ENCODE assay signal across 8 cellular contexts in the genomic region with DNA sequence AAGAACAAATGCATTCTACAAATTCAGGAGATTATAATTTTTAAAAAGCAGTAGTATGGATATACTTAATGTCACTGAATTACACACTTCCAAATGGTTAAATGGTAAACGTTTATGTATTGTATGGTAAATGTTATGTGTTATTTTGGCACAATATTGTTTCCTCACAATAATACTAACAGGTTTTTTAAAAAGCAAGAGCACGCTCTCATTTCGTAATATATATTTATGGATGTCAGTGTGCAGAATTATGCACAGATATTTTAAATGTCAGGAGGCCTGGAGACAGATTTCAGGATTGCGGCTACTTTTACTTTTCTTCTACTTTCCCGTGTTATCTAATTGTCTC. TPM values are rescaled to one million over a fixed set of nuclear protein-coding genes. Genes with fewer than 3 reads are reported as not detected.
DNase-seq lines count a peak whose midpoint lies in the region; ATAC-seq and TF ChIP-seq lines count a peak whose summit lies in the region.

No MANE protein-coding gene starts in this region.

- in situ Hi-C loops in HAP-1 (cut with MboI; ENCODE audit: low sequenced_read_pairs): no loop called here

- H2AFZ ChIP-seq in smooth muscle cell (ENCODE audit: low read depth): peak overlapping the region; percentile 97

- peaks cover 38% of the 10 kb centered on the region for H3K4me1 Mint-ChIP-seq in WTC11

- H3K4me3 ChIP-seq in HAP-1 (peak overlapping the region; percentile 42), iPS DF 6.9 (ENCODE audit: low read length) (peak overlapping the region; percentile 70; the same call in 1 of the 2 replicates), smooth muscle cell (peak overlapping the region; percentile 76)

- TF ChIP-seq CTCF in WTC11 (IDR thresholded peaks at IDR 0.05) (no peak), smooth muscle cell (IDR thresholded peaks at IDR 0.05; ENCODE audit: borderline replicate concordance, insufficient read depth, poor library complexity, severe bottlenecking) (no peak)

- peaks cover 30% of the 10 kb centered on the region for H4K20me1 ChIP-seq in smooth muscle cell (ENCODE audit: low read depth)

- peaks cover 12% of the 10 kb centered on the region for H3F3A ChIP-seq in smooth muscle cell (ENCODE audit: low read depth)

- H3K27ac ChIP-seq in iPS DF 6.9 (ENCODE audit: low read length): no peak overlapping the region
- H3K27ac ChIP-seq in smooth muscle cell (ENCODE audit: low read depth): peak overlapping the region; percentile 50

- H3K36me3 ChIP-seq in HAP-1 (replicated peaks) (no peaks in the 10 kb centered on the region), iPS DF 6.9 (ENCODE audit: control insufficient read depth, insufficient read depth, low read length) (no peaks in the 10 kb centered on the region), smooth muscle cell (ENCODE audit: low read depth) (no peaks in the 10 kb centered on the region)

- H3K27ac Mint-ChIP-seq in WTC11: no peak overlapping the region

- H3K4me3 Mint-ChIP-seq in WTC11: peak overlapping the region; percentile 85

- H3K4me1 ChIP-seq in HAP-1: peaks cover 3% of the 10 kb centered on the region; the same call in 1 of the 2 replicates
- H3K4me1 ChIP-seq in iPS DF 6.9 (ENCODE audit: control insufficient read depth, insufficient read depth, low read length): no peaks in the 10 kb centered on the region
- no peaks in the 10 kb centered on the region for H3K4me1 ChIP-seq in smooth muscle cell (ENCODE audit: low read depth)

- H3K27me3 ChIP-seq in HAP-1 (ENCODE audit: low read depth) (no peaks in the 10 kb centered on the region), iPS DF 6.9 (ENCODE audit: control insufficient read depth, insufficient read depth, low read length) (no peaks in the 10 kb centered on the region), smooth muscle cell (ENCODE audit: low read depth) (no peaks in the 10 kb centered on the region)

- H3K9me3 Mint-ChIP-seq in WTC11: no peaks in the 10 kb centered on the region

- peaks cover 51% of the 10 kb centered on the region for H3K79me2 ChIP-seq in smooth muscle cell (ENCODE audit: low read depth)

- H3K9ac ChIP-seq in smooth muscle cell (ENCODE audit: low read depth): peak overlapping the region; percentile 51

- no CpG with 5 or more reads among the region's 5 CpGs for WGBS in iPS DF 6.9 (ENCODE audit: insufficient coverage, insufficient read length)
- 4% methylated on average over 5 of the region's 5 CpGs for WGBS in smooth muscle cell (ENCODE audit: low lambda C conversion rate)

- POLR2A ChIA-PET in WTC11 (lab: Charles Lee): no interaction called here

- DNase-seq in HAP-1 (ENCODE audit: low spot score in 2 of 2): no peak
- no peak for DNase-seq in WTC11 (ENCODE audit: low spot score)
- DNase-seq in iPS DF 6.9 (ENCODE audit: low read depth, low spot score): no peak
- DNase-seq in smooth muscle cell (lab: John Stamatoyannopoulos, UW; ENCODE audit: unreplicated experiment): no peak
- no peak for DNase-seq in DMS53 (lab: John Stamatoyannopoulos, UW)

- CTCF ChIA-PET in WTC11 (lab: Charles Lee): no interaction called here

- ATAC-seq in WTC11 (no peak), HG02571 (IDR thresholded peaks at IDR 0.05; ENCODE audit: unreplicated experiment) (no peak), HG03196 (IDR thresholded peaks at IDR 0.05; ENCODE audit: unreplicated experiment) (no peak), GM21825 (IDR thresholded peaks at IDR 0.05; ENCODE audit: unreplicated experiment) (no peak)

- no peaks in the 10 kb centered on the region for H3K9me3 ChIP-seq in HAP-1
- H3K9me3 ChIP-seq in iPS DF 6.9 (ENCODE audit: control insufficient read depth, insufficient read depth, low read length): no peaks in the 10 kb centered on the region
- no peaks in the 10 kb centered on the region for H3K9me3 ChIP-seq in smooth muscle cell (replicated peaks; ENCODE audit: low read depth)

- H3K4me2 ChIP-seq in smooth muscle cell: peak overlapping the region; percentile 91

- no peaks in the 10 kb centered on the region; the same call in 1 of the 2 replicates for H3K27me3 Mint-ChIP-seq in WTC11 (ENCODE audit: low read depth)

- H3K36me3 Mint-ChIP-seq in WTC11: no peaks in the 10 kb centered on the region

TF ChIP-seq in WTC11, 78 proteins besides CTCF, POLR2A, EP300 and RAD21:
- TF ChIP-seq, protein P1, sequence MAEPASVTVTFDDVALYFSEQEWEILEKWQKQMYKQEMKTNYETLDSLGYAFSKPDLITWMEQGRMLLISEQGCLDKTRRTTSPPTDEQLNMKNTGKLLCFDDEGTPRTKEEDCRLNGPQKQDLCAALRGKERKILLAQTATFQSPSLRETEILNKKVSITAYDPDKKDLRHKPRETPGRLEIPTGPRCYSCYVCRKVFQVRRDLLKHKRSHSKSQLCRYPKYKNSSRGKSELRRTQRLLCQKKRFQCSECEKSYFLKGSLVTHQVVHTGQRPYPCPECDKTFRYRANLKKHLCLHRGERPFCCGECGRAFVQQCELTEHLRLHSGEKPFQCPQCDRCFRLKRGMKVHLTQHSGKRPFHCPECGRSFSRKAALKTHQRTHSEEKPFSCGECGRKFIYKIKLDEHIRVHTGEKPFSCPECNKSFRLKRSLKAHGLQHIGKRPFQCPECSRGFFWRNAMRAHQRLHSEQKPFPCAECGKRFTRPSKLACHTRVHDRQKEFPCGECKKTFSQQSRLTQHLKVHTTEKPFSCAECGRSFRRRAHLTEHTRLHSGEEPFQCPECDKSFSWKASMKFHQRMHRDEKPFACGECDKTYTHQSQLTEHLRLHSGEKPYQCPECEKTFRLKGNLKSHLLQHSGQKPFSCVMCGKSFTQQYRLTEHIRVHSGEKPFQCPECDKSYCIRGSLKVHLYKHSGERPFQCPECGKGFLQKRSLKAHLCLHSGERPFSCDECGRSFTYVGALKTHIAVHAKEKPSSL (CRISPR knock-in tag; conservative IDR thresholded peaks at IDR 0.05): no peak
- TF ChIP-seq PRRX2 (CRISPR knock-in tag; IDR thresholded peaks at IDR 0.05) (no peak), RORB (CRISPR knock-in tag; IDR thresholded peaks at IDR 0.05) (no peak)
TF ChIP-seq in WTC11: peak in this region for 0.

RNA-seq across cellular contexts. Expression of a gene that starts 0.5 kb away (rescaled TPM):
- 20.3 to 27.7 TPM (median 26.0 TPM) in 3 replicates for total RNA-seq in WTC11 (2021)
- 8.5 and 10.7 TPM in 2 replicates for total RNA-seq in smooth muscle cell
- 4.7 and 6.1 TPM in 2 replicates for polyA plus RNA-seq in smooth muscle cell
